Comparison of ENCODE assay signal across 19 cellular contexts in the genomic region with DNA sequence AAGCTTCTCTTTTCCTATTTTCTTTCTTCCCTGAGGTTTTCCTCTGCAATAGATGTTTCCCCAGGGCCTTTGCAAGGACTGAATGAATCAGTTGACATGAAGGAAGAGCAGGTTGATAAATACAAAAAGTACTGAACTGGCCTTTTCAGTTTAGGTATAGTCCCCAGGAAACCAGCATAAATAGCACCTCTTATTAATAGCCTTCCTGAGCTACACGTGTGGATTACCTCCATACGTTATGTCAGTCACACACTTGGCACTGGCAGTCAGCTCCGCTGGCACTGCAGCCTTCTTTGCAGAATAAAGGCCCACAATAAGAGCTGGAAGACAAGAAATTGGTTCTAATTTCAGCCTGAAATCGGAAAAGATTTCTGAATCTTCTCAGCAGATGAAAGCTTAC.
A peak's percentile ranks its signal among the peaks of the same experiment; 100 is the strongest.
DNase-seq lines count a peak whose midpoint lies in the region; ATAC-seq, FAIRE-seq and TF ChIP-seq lines count a peak whose summit lies in the region.
"Had no signal": no experiment of that assay in that cellular context is flagged by ENCODE, and none has a peak within 500 bp of the region (broad histone marks: within the 10 kb centered on the region; RNA-seq: fewer than 3 reads in every experiment).

No MANE protein-coding gene starts in this region.

- no peak overlapping the region for H3K27ac Mint-ChIP-seq in stimulated activated naive CD8-positive, alpha-beta T cell treated with anti-CD3 and anti-CD28 coated beads, Interleukin-15, amount 100 ng/mL, for 72 hours
- H3K27ac Mint-ChIP-seq in activated naive CD4-positive, alpha-beta T cell treated with anti-CD3 and anti-CD28 coated beads, Interleukin-2, amount 50 U/mL, for 72 hours, result peak overlapping the region in 1 of 2 donors; percentile 47
- H3K27ac Mint-ChIP-seq: B cell; CD8-positive, alpha-beta T cell; GM23338 had no signal

- peaks cover 63% of the 10 kb centered on the region for H3K4me1 ChIP-seq in MM.1S (ENCODE audit: low read length)

- H3K27ac ChIP-seq in MM.1S (ENCODE audit: low read length), result peak overlapping the region; percentile 94
- H3K27ac ChIP-seq: BLaER1 treated with 17β-estradiol and CSF1 and Interleukin-3, amounts not matched to agents 10 nM and 100 nM; KMS-11 had no signal

- H3K9me2 ChIP-seq in MM.1S (replicated peaks; ENCODE audit: insufficient read depth, low read length), result no peaks in the 10 kb centered on the region

- H3K9ac ChIP-seq in MM.1S (ENCODE audit: low read length), result peak overlapping the region; percentile 56
- H3K9ac ChIP-seq: BLaER1 treated with 17β-estradiol and CSF1 and Interleukin-3, amounts not matched to agents 10 nM and 100 nM; KMS-11 had no signal

- no peak for TF ChIP-seq CTCF in MM.1S (IDR thresholded peaks at IDR 0.05; ENCODE audit: low read length)

- ATAC-seq in stimulated activated naive CD8-positive, alpha-beta T cell treated with anti-CD3 and anti-CD28 coated beads, Interleukin-15, amount 100 ng/mL, for 72 hours, result peak; percentile 36
- ATAC-seq in stimulated activated naive CD8-positive, alpha-beta T cell treated with anti-CD3 and anti-CD28 coated beads, Interleukin-15, Interleukin-2, amounts not matched to agents 100 U/mL and 50 U/mL, for 24 hours, result no peak
- peak; percentile 52 for ATAC-seq in HG02610 (IDR thresholded peaks at IDR 0.05; ENCODE audit: unreplicated experiment)
- ATAC-seq in activated naive CD4-positive, alpha-beta T cell treated with anti-CD3 and anti-CD28 coated beads, Interleukin-2, amount 50 U/mL, for 72 hours, result no peak
- ATAC-seq: CD8-positive, alpha-beta T cell; GM23338 had no signal

- H3K4me1 Mint-ChIP-seq in stimulated activated naive CD8-positive, alpha-beta T cell treated with anti-CD3 and anti-CD28 coated beads, Interleukin-15, amount 100 ng/mL, for 72 hours, result peaks cover 23% of the 10 kb centered on the region

- no peaks in the 10 kb centered on the region for H3K9me3 Mint-ChIP-seq in stimulated activated naive CD8-positive, alpha-beta T cell treated with anti-CD3 and anti-CD28 coated beads, Interleukin-15, amount 100 ng/mL, for 72 hours
- peaks cover 0 to 11% of the 10 kb centered on the region in 2 donors for H3K9me3 Mint-ChIP-seq in activated naive CD4-positive, alpha-beta T cell treated with anti-CD3 and anti-CD28 coated beads, Interleukin-2, amount 50 U/mL, for 72 hours
- H3K9me3 Mint-ChIP-seq: CD8-positive, alpha-beta T cell; GM23338 had no signal

- H3K79me2 ChIP-seq in MM.1S (ENCODE audit: low read length), result peaks cover 6% of the 10 kb centered on the region; the same call in 1 of the 2 replicates

- H3K4me3 ChIP-seq in MM.1S (ENCODE audit: low read length), result peak overlapping the region; percentile 19; the same call in 1 of the 2 replicates
- H3K4me3 ChIP-seq: BLaER1 treated with 17β-estradiol and CSF1 and Interleukin-3, amounts not matched to agents 10 nM and 100 nM; GM23338 had no signal

- no peak overlapping the region for H3K4me3 Mint-ChIP-seq in stimulated activated naive CD8-positive, alpha-beta T cell treated with anti-CD3 and anti-CD28 coated beads, Interleukin-15, amount 100 ng/mL, for 72 hours
- H3K4me3 Mint-ChIP-seq: B cell; CD8-positive, alpha-beta T cell; GM23338 had no signal

- no peak for DNase-seq in stimulated activated naive CD8-positive, alpha-beta T cell treated with anti-CD3 and anti-CD28 coated beads, Interleukin-15, amount 100 ng/mL, for 72 hours
- no peak for DNase-seq in stimulated activated naive CD8-positive, alpha-beta T cell treated with anti-CD3 and anti-CD28 coated beads, Interleukin-15, Interleukin-2, amounts not matched to agents 100 U/mL and 50 U/mL, for 24 hours
- DNase-seq in MM.1S, result peak; percentile 90
- no peak for DNase-seq in frontal cortex (ENCODE audit: low spot score in 2 of 2)
- DNase-seq in SHP77 (lab: John Stamatoyannopoulos, UW), result no peak
- no peak for DNase-seq in activated naive CD4-positive, alpha-beta T cell treated with anti-CD3 and anti-CD28 coated beads, Interleukin-2, amount 50 U/mL, for 72 hours (ENCODE audit: low spot score in 2 of 2)
- DNase-seq: 8988T; Calu3; CD8-positive, alpha-beta T cell; DND-41; EL; HCEC 1CT had no signal

- H3K36me3 Mint-ChIP-seq in activated naive CD4-positive, alpha-beta T cell treated with anti-CD3 and anti-CD28 coated beads, Interleukin-2, amount 50 U/mL, for 72 hours, result peaks cover 0 to 16% of the 10 kb centered on the region in 2 donors
- H3K36me3 Mint-ChIP-seq: CD8-positive, alpha-beta T cell had no signal

- no peaks in the 10 kb centered on the region for H4K20me1 ChIP-seq in MM.1S (ENCODE audit: insufficient read depth, low read length)
- H4K20me1 ChIP-seq: BLaER1 treated with 17β-estradiol and CSF1 and Interleukin-3, amounts not matched to agents 10 nM and 100 nM had no signal

- peaks cover 20% of the 10 kb centered on the region for H3F3A ChIP-seq in MM.1S (ENCODE audit: insufficient read depth, low read length)

- peak overlapping the region; percentile 71 for H3K4me2 ChIP-seq in MM.1S (ENCODE audit: low read depth, low read length)
- H3K4me2 ChIP-seq: GM23338, KMS-11 had no signal

- FAIRE-seq in frontal cortex (lab: Jason Lieb, UNC), result no peak
- FAIRE-seq: GM12891, H54 had no signal

- H3K27me3 Mint-ChIP-seq in stimulated activated naive CD8-positive, alpha-beta T cell treated with anti-CD3 and anti-CD28 coated beads, Interleukin-15, amount 100 ng/mL, for 72 hours, result no peaks in the 10 kb centered on the region

- H3K27me3 ChIP-seq in MM.1S (replicated peaks; ENCODE audit: insufficient read depth, low read length), result no peaks in the 10 kb centered on the region
- H3K27me3 ChIP-seq: BLaER1 treated with 17β-estradiol and CSF1 and Interleukin-3, amounts not matched to agents 10 nM and 100 nM had no signal

- no peak overlapping the region for H2AFZ ChIP-seq in MM.1S (ENCODE audit: low read length)
- H2AFZ ChIP-seq: GM23338 had no signal

- no peaks in the 10 kb centered on the region for H3K9me3 ChIP-seq in MM.1S (replicated peaks; ENCODE audit: insufficient read depth, low read length)
- H3K9me3 ChIP-seq: BLaER1 treated with 17β-estradiol and CSF1 and Interleukin-3, amounts not matched to agents 10 nM and 100 nM had no signal

- no peaks in the 10 kb centered on the region for H3K36me3 ChIP-seq in MM.1S (replicated peaks; ENCODE audit: insufficient read depth, low read length)

Comparison
In these comparisons a context has a peak if more than half of its experiments do, and no peak if none do; other contexts are left out.
1. ATAC-seq: peak in stimulated activated naive CD8-positive, alpha-beta T cell treated with anti-CD3 and anti-CD28 coated beads, Interleukin-15, amount 100 ng/mL, for 72 hours (single experiment) and HG02610 (single experiment); none in stimulated activated naive CD8-positive, alpha-beta T cell treated with anti-CD3 and anti-CD28 coated beads, Interleukin-15, Interleukin-2, amounts not matched to agents 100 U/mL and 50 U/mL, for 24 hours (single experiment) and activated naive CD4-positive, alpha-beta T cell treated with anti-CD3 and anti-CD28 coated beads, Interleukin-2, amount 50 U/mL, for 72 hours (0 of 2).